Comparison of ENCODE assay signal across 12 cellular contexts in genomic region chrX:45756562-45756961, GRCh38.
DNase-seq lines count a peak whose midpoint lies in the region; ATAC-seq and TF ChIP-seq lines count a peak whose summit lies in the region.
"Had no signal": no experiment of that assay in that cellular context is flagged by ENCODE, and none has a peak within 500 bp of the region (broad histone marks: within the 10 kb centered on the region; RNA-seq: fewer than 3 reads in every experiment).

No MANE protein-coding gene starts in this region.

- H3K27me3 ChIP-seq in PC-3 (ENCODE audit: low read length) = no peaks in the 10 kb centered on the region
- no peaks in the 10 kb centered on the region for H3K27me3 ChIP-seq in tibial nerve

- CTCF ChIA-PET in PC-3 (lab: Charles Lee) = interaction anchor here (0.7 kb wide), 1 partner anchor 76 kb away, joined by 4 read pairs; no protein-coding TSS in a partner anchor

- H3K4me1 ChIP-seq in PC-3 (ENCODE audit: insufficient read depth, low read length) = peaks cover 92% of the 10 kb centered on the region
- peaks cover 0 to 9% (median 0%) of the 10 kb centered on the region in 4 donors for H3K4me1 ChIP-seq in tibial nerve

- ATAC-seq in PC-3 = peak; percentile 11
- ATAC-seq: stimulated activated naive CD8-positive, alpha-beta T cell treated with anti-CD3 and anti-CD28 coated beads, Interleukin-15, amount 100 ng/mL, for 72 hours; T-cell had no signal

- H3K27ac ChIP-seq in PC-3 (ENCODE audit: low read length) (peak overlapping the region; percentile 92), tibial nerve (no peak overlapping the region)

- DNase-seq in COR-L47 (lab: John Stamatoyannopoulos, UW) (peak; percentile 14), KBM-7 (peak; percentile 50), PC-3 (peak; percentile 63), fibroblast of peridontal ligament (ENCODE audit: extremely low read depth) (peak; percentile 48), tibial nerve (ENCODE audit: low spot score in 2 of 2) (no peak), GM10266 (ENCODE audit: extremely low spot score) (no peak)
- DNase-seq in activated CD4-positive, CD25-positive, alpha-beta regulatory T cell (lab: John Stamatoyannopoulos, UW) = no peak
- no peak for DNase-seq in stimulated activated CD4-positive, alpha-beta T cell treated with anti-CD3 and anti-CD28 coated beads, Interleukin-4, amount 100 ng/mL, for 4 hours
- DNase-seq: activated gamma-delta T cell; MV-4-11; stimulated activated naive CD8-positive, alpha-beta T cell treated with anti-CD3 and anti-CD28 coated beads, Interleukin-15, amount 100 ng/mL, for 72 hours; T-cell had no signal

- 46 to 57% methylated on average over 3 of the region's 3 CpGs for WGBS in tibial nerve, 2 donors

- H4K20me1 ChIP-seq in PC-3 (ENCODE audit: low read length) = no peaks in the 10 kb centered on the region

- POLR2A ChIA-PET in PC-3 (lab: Charles Lee; ENCODE audit: unreplicated experiment) = interaction anchor here (0.7 to 0.8 kb wide), 2 partner anchors 13 to 89 kb away, joined by 4 read pairs; no protein-coding TSS in a partner anchor

- BruUV-seq in PC-3 (replicated peaks; lab: Mats Ljungman, UMichigan) = no TSS peak

- no peak for TF ChIP-seq CTCF in PC-3 (conservative IDR thresholded peaks at IDR 0.05; ENCODE audit: low read depth, low read length)
- TF ChIP-seq CTCF in tibial nerve (IDR thresholded peaks at IDR 0.05) = no peak
- no peak for TF ChIP-seq CTCF in GM10266 (IDR thresholded peaks at IDR 0.05; ENCODE audit: control insufficient read depth, insufficient read depth, low read depth, missing control alignments)

- no peaks in the 10 kb centered on the region for H3K9me2 ChIP-seq in PC-3 (replicated peaks; ENCODE audit: low read length)

- H3F3A ChIP-seq in PC-3 (ENCODE audit: low read length, unreplicated experiment) = peaks cover 49% of the 10 kb centered on the region

- H3K4me3 ChIP-seq in PC-3 (ENCODE audit: low read length) (no peak overlapping the region), tibial nerve (no peak overlapping the region)

- in situ Hi-C loops in KBM-7 (cut with MboI; ENCODE audit: low pct_unique_long_range_greater_than_20kb, low sequenced_read_pairs) = no loop called here

- intact Hi-C loops in PC-3 (cut with micrococcal nuclease) = no loop called here

- no peak overlapping the region for H2AFZ ChIP-seq in PC-3 (ENCODE audit: low read length)

- H3K9me3 ChIP-seq in PC-3 (ENCODE audit: low read length) (no peaks in the 10 kb centered on the region), tibial nerve (no peaks in the 10 kb centered on the region)

- H3K4me2 ChIP-seq in PC-3 (ENCODE audit: low read length) = peak overlapping the region; percentile 72; the same call in 1 of the 2 replicates

- peaks cover 99% of the 10 kb centered on the region for H3K79me2 ChIP-seq in PC-3 (ENCODE audit: low read length)

- no peak for TF ChIP-seq POLR2A in tibial nerve (IDR thresholded peaks at IDR 0.05)

- peaks cover 75% of the 10 kb centered on the region for H3K36me3 ChIP-seq in PC-3 (ENCODE audit: low read depth, low read length)
- H3K36me3 ChIP-seq in tibial nerve = no peaks in the 10 kb centered on the region

- no peak for TF ChIP-seq EP300 in tibial nerve (IDR thresholded peaks at IDR 0.05)

- peak overlapping the region; percentile 59; the same call in 1 of the 2 replicates for H3K9ac ChIP-seq in PC-3 (ENCODE audit: low read length)

Comparison
In these comparisons a context has a peak if more than half of its experiments do, and no peak if none do; other contexts are left out.
1. DNase-seq: peak in COR-L47 (single experiment), KBM-7 (single experiment), PC-3 (single experiment) and fibroblast of peridontal ligament (single experiment); none in activated CD4-positive, CD25-positive, alpha-beta regulatory T cell (0 of 4), stimulated activated CD4-positive, alpha-beta T cell treated with anti-CD3 and anti-CD28 coated beads, Interleukin-4, amount 100 ng/mL, for 4 hours (0 of 2), tibial nerve (0 of 2) and GM10266 (single experiment).